ENCODE assay signal across 17 cellular contexts in the genomic region with DNA sequence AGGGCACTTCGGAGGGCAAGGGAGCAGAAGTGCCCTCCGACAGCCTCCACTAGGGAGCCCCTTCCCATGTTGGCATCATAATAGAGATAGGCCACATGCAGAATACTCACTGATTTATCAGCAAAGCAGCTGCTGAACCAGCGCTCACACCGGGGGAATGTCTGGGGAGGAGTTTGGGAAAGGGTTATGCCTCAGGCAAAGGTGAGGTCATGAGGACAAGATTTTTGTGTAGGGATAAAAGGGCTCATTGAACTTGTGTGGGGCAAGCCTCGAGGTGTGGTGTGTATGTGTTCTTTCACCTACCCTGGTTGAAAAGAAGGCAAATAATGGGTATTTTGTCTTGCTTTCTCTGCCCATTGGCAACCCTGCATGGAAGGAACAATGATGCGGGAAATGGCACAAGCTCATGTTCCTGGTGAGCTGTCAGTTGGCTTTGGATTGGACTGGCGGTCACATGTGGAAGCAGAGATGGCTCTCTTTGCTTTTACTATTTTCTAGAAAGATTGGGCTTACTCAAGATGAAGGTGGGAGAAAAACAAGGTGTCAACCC. TPM values are rescaled to one million over a fixed set of nuclear protein-coding genes. Genes with fewer than 3 reads are reported as not detected.
A peak's percentile ranks its signal among the peaks of the same experiment; 100 is the strongest.
DNase-seq lines count a peak whose midpoint lies in the region; ATAC-seq, FAIRE-seq and TF ChIP-seq lines count a peak whose summit lies in the region.
"Had no signal": no experiment of that assay in that cellular context is flagged by ENCODE, and none has a peak within 500 bp of the region (broad histone marks: within the 10 kb centered on the region; RNA-seq: fewer than 3 reads in every experiment).

No MANE protein-coding gene starts in this region.

- H2BK120ac ChIP-seq in H9 (ENCODE audit: low read depth, low read length, poor library complexity, severe bottlenecking), result no peak overlapping the region

- H4K91ac ChIP-seq in H9 (ENCODE audit: insufficient read length, low read depth, low read length), result no peak overlapping the region

- no peaks in the 10 kb centered on the region for H3K79me1 ChIP-seq in H9 (ENCODE audit: insufficient read depth, low read depth, low read length, poor library complexity, severe bottlenecking)

- H3K14ac ChIP-seq in H9 (ENCODE audit: insufficient read depth, low read length), result no peak overlapping the region

- H3K4me1 ChIP-seq in H9 (ENCODE audit: insufficient read depth, low read length) (no peaks in the 10 kb centered on the region), keratinocyte (ENCODE audit: control insufficient read depth, extremely low read depth, insufficient read depth, low read length) (peaks cover 3% of the 10 kb centered on the region)

- H2BK15ac ChIP-seq in H9 (ENCODE audit: low read depth, low read length), result no peak overlapping the region

- H3K27ac ChIP-seq in H9 (ENCODE audit: insufficient read length, low read depth, low read length) (no peak overlapping the region), keratinocyte (ENCODE audit: control insufficient read depth, insufficient read depth, low read length) (no peak overlapping the region)
- H3K27ac ChIP-seq: GM23248 had no signal

- WGBS in H9 (ENCODE audit: extremely low coverage, insufficient read length, low lambda C conversion rate), result no CpG with 5 or more reads among the region's 7 CpGs

- H3K23me2 ChIP-seq in H9 (ENCODE audit: insufficient read length, low read depth, low read length, poor library complexity, severe bottlenecking), result no peaks in the 10 kb centered on the region

- H3K36me3 ChIP-seq in keratinocyte (ENCODE audit: control insufficient read depth in 2 of 2, extremely low read depth in 1 of 2, insufficient read depth in 2 of 2, low read length in 2 of 2), result peaks cover 0 to 2% of the 10 kb centered on the region in 2 experiments

- H4K8ac ChIP-seq in H9 (replicated peaks; ENCODE audit: insufficient read length, low read depth, low read length), result no peak overlapping the region

- FAIRE-seq in keratinocyte (lab: Jason Lieb, UNC), result peak; percentile 64
- FAIRE-seq: GM18507, H54 had no signal

- no peak overlapping the region for H3K9ac ChIP-seq in H9 (ENCODE audit: extremely low read depth, insufficient read length, low read length)
- H3K9ac ChIP-seq in keratinocyte (ENCODE audit: control insufficient read depth, extremely low read depth, insufficient read depth, low read length), result no peak overlapping the region
- H3K9ac ChIP-seq: GM23248 had no signal

- H2BK20ac ChIP-seq in H9 (ENCODE audit: low read depth, low read length, poor library complexity, severe bottlenecking), result no peak overlapping the region

- no peak for ATAC-seq in central memory CD8-positive, alpha-beta T cell (replicated peaks; ENCODE audit: extremely low read depth, poor library complexity, severe bottlenecking)
- ATAC-seq: CD8-positive, alpha-beta T cell had no signal

- H3K36me3 Mint-ChIP-seq in H9 (ENCODE audit: insufficient read depth in 1 of 3, low read depth in 3 of 3), result peaks cover 0 to 4% (median 0%) of the 10 kb centered on the region in 3 experiments; a peak in 2 of 7 replicates
- H3K36me3 Mint-ChIP-seq in central memory CD8-positive, alpha-beta T cell (ENCODE audit: insufficient read depth), result peaks cover 4% of the 10 kb centered on the region

- H3K27ac Mint-ChIP-seq in H9, result peak overlapping the region in 2 of 3 experiments; percentile 6 to 80; a peak in 3 of 7 replicates
- peak overlapping the region; percentile 3 for H3K27ac Mint-ChIP-seq in central memory CD8-positive, alpha-beta T cell (ENCODE audit: low read depth)
- H3K27ac Mint-ChIP-seq: CD14-positive monocyte; CD8-positive, alpha-beta T cell; IgD-negative memory B cell had no signal

- H3K9me3 ChIP-seq in H9 (ENCODE audit: control insufficient read depth, low read depth, low read length) (no peaks in the 10 kb centered on the region), keratinocyte (ENCODE audit: control insufficient read depth, low read depth, low read length) (no peaks in the 10 kb centered on the region)

- H2BK12ac ChIP-seq in H9 (ENCODE audit: insufficient read length, low read depth, low read length), result no peak overlapping the region

- H3K18ac ChIP-seq in H9 (ENCODE audit: insufficient read length, low read depth, low read length), result no peak overlapping the region

- no peak overlapping the region for H3T11ph ChIP-seq in H9 (ENCODE audit: low read length)

- no peak overlapping the region for H2AK5ac ChIP-seq in H9 (ENCODE audit: insufficient read length, low read length)

- H3K56ac ChIP-seq in H9 (ENCODE audit: insufficient read length, low read depth, low read length), result no peak overlapping the region

- H4K20me1 ChIP-seq in H9 (ENCODE audit: control insufficient read depth, insufficient read depth, insufficient read length) (no peaks in the 10 kb centered on the region), keratinocyte (ENCODE audit: control insufficient read depth, extremely low read depth, insufficient read depth, low read length) (no peaks in the 10 kb centered on the region)

- H4K5ac ChIP-seq in H9 (ENCODE audit: insufficient read length, low read depth, low read length), result no peak overlapping the region

- dilution Hi-C loops in keratinocyte (cut with MboI; ENCODE audit: extremely low pct_ligation_motif_present, low sequenced_read_pairs), result no loop called here

- H3K4me3 Mint-ChIP-seq in H9, result no peak overlapping the region
- no peak overlapping the region for H3K4me3 Mint-ChIP-seq in central memory CD8-positive, alpha-beta T cell
- H3K4me3 Mint-ChIP-seq: CD14-positive monocyte; CD8-positive, alpha-beta T cell; IgD-negative memory B cell had no signal

- no peaks in the 10 kb centered on the region for H3K9me3 Mint-ChIP-seq in H9
- H3K9me3 Mint-ChIP-seq in central memory CD8-positive, alpha-beta T cell, result no peaks in the 10 kb centered on the region

- no peak overlapping the region for H3K4ac ChIP-seq in H9 (ENCODE audit: low read depth, low read length)

- H3K4me1 Mint-ChIP-seq in H9, result no peaks in the 10 kb centered on the region
- H3K4me1 Mint-ChIP-seq in central memory CD8-positive, alpha-beta T cell, result no peaks in the 10 kb centered on the region
- H3K4me1 Mint-ChIP-seq: IgD-negative memory B cell had no signal

- H3K27me3 Mint-ChIP-seq in H9 (ENCODE audit: low read depth), result no peaks in the 10 kb centered on the region
- no peaks in the 10 kb centered on the region for H3K27me3 Mint-ChIP-seq in central memory CD8-positive, alpha-beta T cell
- H3K27me3 Mint-ChIP-seq: IgD-negative memory B cell had no signal

- no peak overlapping the region for H2BK5ac ChIP-seq in H9 (ENCODE audit: insufficient read length, low read length)

- no peak for TF ChIP-seq CTCF in H9 (conservative IDR thresholded peaks at IDR 0.05)
- TF ChIP-seq CTCF in keratinocyte (optimal IDR thresholded peaks at IDR 0.05 in 1 of 3, IDR thresholded peaks at IDR 0.05 in 1 of 3, conservative IDR thresholded peaks at IDR 0.05 in 1 of 3; ENCODE audit: extremely low read depth in 1 of 3, insufficient read depth in 2 of 3, low read length in 3 of 3), result no peak

- H3K27me3 ChIP-seq in H9 (ENCODE audit: insufficient read depth, low read length), result no peaks in the 10 kb centered on the region
- no peaks in the 10 kb centered on the region for H3K27me3 ChIP-seq in keratinocyte (ENCODE audit: control insufficient read depth, extremely low read depth, insufficient read depth, low read length)

- no peak for DNase-seq in H9
- DNase-seq in central memory CD8-positive, alpha-beta T cell (ENCODE audit: low spot score in 2 of 2), result no peak
- peak; percentile 11 for DNase-seq in keratinocyte (ENCODE audit: low read depth, low spot score)
- DNase-seq in activated gamma-delta T cell (lab: John Stamatoyannopoulos, UW), result no peak
- no peak for DNase-seq in HCEC 1CT
- no peak for DNase-seq in T1000 (lab: John Stamatoyannopoulos, UW)
- DNase-seq: CD8-positive, alpha-beta T cell; COR-L47; DND-41; GM23248; KG1 had no signal

- H3K4me2 ChIP-seq in H9 (ENCODE audit: insufficient read depth, insufficient read length, low read length), result no peak overlapping the region
- H3K4me2 ChIP-seq in keratinocyte (ENCODE audit: control insufficient read depth, extremely low read depth, insufficient read depth, low read depth, low read length), result no peak overlapping the region

- H3K4me3 ChIP-seq in keratinocyte (ENCODE audit: control insufficient read depth in 2 of 3, extremely low read depth in 1 of 3, insufficient read depth in 2 of 3, low read depth in 1 of 3, low read length in 3 of 3), result no peak overlapping the region
- H3K4me3 ChIP-seq: GM23248 had no signal

- H2AFZ ChIP-seq in H9 (ENCODE audit: low read length) (no peak overlapping the region), keratinocyte (ENCODE audit: control insufficient read depth, low read length) (no peak overlapping the region)
- H2AFZ ChIP-seq: GM23248 had no signal

- H3K9me1 ChIP-seq in keratinocyte (ENCODE audit: control insufficient read depth, extremely low read depth, insufficient read depth, low read length), result no peaks in the 10 kb centered on the region

- H3K23ac ChIP-seq in H9 (ENCODE audit: insufficient read length, low read depth, low read length), result no peak overlapping the region

- H3K79me2 ChIP-seq in H9 (ENCODE audit: insufficient read depth, low read length), result no peaks in the 10 kb centered on the region
- H3K79me2 ChIP-seq in keratinocyte (ENCODE audit: control insufficient read depth, insufficient read depth, low read length), result no peaks in the 10 kb centered on the region

RNA-seq across cellular contexts. Expression of a gene that starts 39.1 kb away (rescaled TPM):
- not detected in 2 replicates for total RNA-seq in H9 (2021)
- polyA plus RNA-seq in keratinocyte, result 0.06 to 0.31 TPM (median 0.20 TPM) in 3 replicates
- polyA plus RNA-seq in keratinocyte (2011; ENCODE audit: low read depth), result not detected
- 0.07 TPM in 1 of 2 replicates, not detected in the other for polyA plus RNA-seq in keratinocyte (2011; cell fraction: cytosol; rRNA removed)
- 0.83 and 1.7 TPM in 2 replicates for polyA plus RNA-seq in keratinocyte (2011; cell fraction: nucleus; rRNA removed)
- 0.24 TPM in 1 of 2 replicates, not detected in the other for polyA plus RNA-seq in keratinocyte (2012; ENCODE audit: low replicate concordance)
- 0.20 to 0.90 TPM (median 0.40 TPM) in 3 replicates for polyA minus RNA-seq in keratinocyte
- not detected for polyA minus RNA-seq in keratinocyte (2011; cell fraction: cytosol; rRNA and poly(A)+ RNA removed)
- 0.63 TPM in 1 of 2 replicates, not detected in the other for polyA minus RNA-seq in keratinocyte (2011; cell fraction: nucleus; rRNA and poly(A)+ RNA removed)
- total RNA-seq: CD8-positive, alpha-beta T cell; GM23248; HT1080 had no signal
- polyA plus RNA-seq: BJ, CD14-positive monocyte, GM23248, IgD-negative memory B cell had no signal
